8 cellular contexts compared by ENCODE assay signal in the genomic region with DNA sequence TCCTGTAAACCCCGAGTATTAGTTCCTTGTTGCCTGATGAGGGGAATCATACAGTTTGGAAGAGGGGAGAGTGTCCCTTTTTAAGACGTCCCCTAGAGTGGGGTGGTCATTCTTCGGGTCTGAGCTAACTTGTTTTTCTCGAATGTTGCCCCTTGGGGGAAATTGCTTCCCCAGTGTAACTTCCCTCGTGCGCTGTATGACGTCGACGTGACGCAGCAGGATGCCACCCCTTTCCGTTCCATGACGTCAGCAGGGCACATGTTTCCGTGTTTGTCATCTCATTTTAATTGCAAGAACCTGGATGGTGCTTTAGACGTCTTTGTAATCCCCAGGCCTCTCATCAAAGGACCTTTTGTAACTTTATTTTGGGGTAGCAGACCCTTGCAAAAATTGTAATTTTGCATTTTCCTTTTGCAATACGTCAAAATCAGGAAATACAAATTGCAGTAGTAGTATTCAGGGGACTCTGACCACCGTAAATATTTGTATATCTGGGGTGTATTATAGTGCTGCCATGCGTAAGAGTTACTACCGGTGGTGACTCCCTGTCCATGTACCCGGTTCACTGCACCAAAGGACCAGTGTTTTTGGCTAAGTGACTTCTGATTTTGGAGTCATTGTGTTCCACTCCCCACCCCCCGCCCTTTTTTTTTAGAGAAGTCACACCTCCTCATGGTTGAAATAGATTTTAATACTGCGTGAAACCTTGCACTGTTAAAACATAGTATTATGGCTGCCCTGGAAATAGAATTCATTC. TPM values are rescaled to one million over a fixed set of nuclear protein-coding genes. Genes with fewer than 3 reads are reported as not detected.
A peak's percentile ranks its signal among the peaks of the same experiment; 100 is the strongest.
DNase-seq lines count a peak whose midpoint lies in the region; FAIRE-seq and TF ChIP-seq lines count a peak whose summit lies in the region.

No MANE protein-coding gene starts in this region.

- no peak for TF ChIP-seq CTCF in AG09319 (IDR thresholded peaks at IDR 0.05; ENCODE audit: low read depth, low read length)
- no peak for TF ChIP-seq CTCF in foreskin fibroblast (IDR thresholded peaks at IDR 0.05; ENCODE audit: low read depth, low read length)

- H3K9me3 ChIP-seq in neuron (ENCODE audit: low read length) (no peaks in the 10 kb centered on the region), subcutaneous abdominal adipose tissue (ENCODE audit: control insufficient read depth in 5 of 5, low read length in 5 of 5) (no peaks in the 10 kb centered on the region)

- H3K36me3 ChIP-seq in neuron (ENCODE audit: insufficient read depth, low read length), result peaks cover 4% of the 10 kb centered on the region
- peaks cover 0 to 3% (median 1%) of the 10 kb centered on the region in 5 donors for H3K36me3 ChIP-seq in subcutaneous abdominal adipose tissue (ENCODE audit: control insufficient read depth in 5 of 5, insufficient read depth in 5 of 5, low read length in 5 of 5)

- DNase-seq in AG09319 (ENCODE audit: extremely low read depth, low read depth) (peak; percentile 52), GM19239 (ENCODE audit: insufficient read length, low spot score) (peak; percentile 52), HT1080 (ENCODE audit: low read depth) (peak; percentile 59), SHP77 treated with DMSO at 0.1 percent for 48 hours (lab: John Stamatoyannopoulos, UW) (peak; percentile 24), activated gamma-delta T cell treated with Interleukin-2 at 50 U/mL for 16 hours (peak; percentile 82), foreskin fibroblast (peak; percentile 66 to 88)

- H2AFZ ChIP-seq in neuron (ENCODE audit: low read depth, low read length), result peak overlapping the region; percentile 52

- H3K4me1 ChIP-seq in neuron (ENCODE audit: insufficient read depth, low read length) (peaks cover 7% of the 10 kb centered on the region), subcutaneous abdominal adipose tissue (ENCODE audit: control insufficient read depth in 5 of 5, insufficient read depth in 5 of 5, low read length in 5 of 5) (peaks cover 0 to 25% (median 20%) of the 10 kb centered on the region in 5 donors)

- H3K4me3 ChIP-seq in foreskin fibroblast (ENCODE audit: low read depth in 1 of 2, low read length in 2 of 2) (peak overlapping the region; percentile 87), neuron (ENCODE audit: low read length) (peak overlapping the region; percentile 58), subcutaneous abdominal adipose tissue (ENCODE audit: low read depth in 1 of 5, low read length in 5 of 5) (peak overlapping the region; percentile 92 to 99 (median 96))

- peak overlapping the region; percentile 87 to 98 (median 96) for H3K9ac ChIP-seq in subcutaneous abdominal adipose tissue (ENCODE audit: low read length in 5 of 5)

- H3K27ac ChIP-seq in subcutaneous abdominal adipose tissue (ENCODE audit: low read depth, low read length), result peak overlapping the region; percentile 90

- FAIRE-seq in GM19239 (lab: Jason Lieb, UNC), result peak; percentile 42

- H3K27me3 ChIP-seq in neuron (ENCODE audit: insufficient read depth, low read length), result no peaks in the 10 kb centered on the region
- H3K27me3 ChIP-seq in subcutaneous abdominal adipose tissue (ENCODE audit: control insufficient read depth in 5 of 5, insufficient read depth in 4 of 5, low read length in 5 of 5), result no peaks in the 10 kb centered on the region

RNA-seq across cellular contexts. Expression of gene BABAM2, which starts 0.7 kb away (rescaled TPM):
- total RNA-seq in HT1080 (2014; rRNA removed; shearing (Covaris generic)), result 18.5 and 31.8 TPM in 2 replicates
- polyA plus RNA-seq in HT1080 (2015; cell fraction: cytosol; rRNA removed), result 39.9 and 44.0 TPM in 2 replicates
- polyA plus RNA-seq in HT1080 (2015; cell fraction: nucleus; rRNA removed), result 39.6 and 41.0 TPM in 2 replicates

RNA-seq across cellular contexts. Expression of gene RBKS, which starts 1.1 kb away (rescaled TPM):
- total RNA-seq in HT1080 (2014; rRNA removed; shearing (Covaris generic)), result 0.50 and 0.71 TPM in 2 replicates
- 1.9 TPM in 2 replicates for polyA plus RNA-seq in HT1080 (2015; cell fraction: cytosol; rRNA removed)
- polyA plus RNA-seq in HT1080 (2015; cell fraction: nucleus; rRNA removed), result 1.6 and 1.7 TPM in 2 replicates

Comparison
In these comparisons a context has a peak if more than half of its experiments do, and no peak if none do; other contexts are left out.
1. Peak in every context shown above with its lines: DNase-seq, H3K4me3 ChIP-seq and H3K27ac ChIP-seq.
2. DNase-seq: peak in every context shown above with its lines; median percentile 82 in activated gamma-delta T cell treated with Interleukin-2 at 50 U/mL for 16 hours; 77 in foreskin fibroblast; 59 in HT1080; 52 in AG09319; 52 in GM19239; 24 in SHP77 treated with DMSO at 0.1 percent for 48 hours.